Comparison of ENCODE assay signal across 15 cellular contexts in the genomic region with DNA sequence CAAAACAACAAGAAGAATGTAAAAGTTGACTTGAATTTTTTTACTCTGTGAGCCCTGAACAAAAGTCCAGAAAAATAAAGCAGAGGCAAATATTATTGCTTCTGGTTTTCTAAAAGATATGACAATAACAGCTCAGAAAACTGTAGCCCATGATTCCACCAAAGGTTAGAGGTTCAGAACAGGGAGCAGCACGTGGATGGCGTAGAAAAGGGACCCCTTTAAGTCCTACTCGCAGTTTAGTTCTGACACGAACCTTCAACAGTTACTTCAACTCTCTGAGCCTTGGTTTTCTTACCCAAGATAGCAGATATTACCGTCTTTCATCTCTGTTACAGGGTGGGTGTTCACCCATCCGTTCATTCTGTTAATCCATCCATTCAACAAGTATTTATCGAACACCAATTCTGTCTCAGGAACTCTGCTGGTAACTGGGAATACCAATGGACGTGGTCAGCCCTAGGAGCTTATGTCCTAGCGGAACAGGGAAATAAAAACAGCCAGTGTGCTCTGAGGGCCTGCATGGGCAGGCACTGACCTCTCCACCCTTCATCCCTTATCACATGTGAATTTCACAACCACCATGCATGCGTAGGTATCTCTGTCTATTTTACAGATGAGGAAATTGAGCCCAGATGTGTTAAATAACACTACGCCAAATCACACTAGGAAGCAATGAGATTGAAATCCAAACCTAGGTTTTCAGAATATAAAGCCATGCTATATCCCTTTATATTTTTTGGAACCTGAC.
DNase-seq lines count a peak whose midpoint lies in the region; ATAC-seq and TF ChIP-seq lines count a peak whose summit lies in the region.
"Had no signal": no experiment of that assay in that cellular context is flagged by ENCODE, and none has a peak within 500 bp of the region (broad histone marks: within the 10 kb centered on the region; RNA-seq: fewer than 3 reads in every experiment).

No MANE protein-coding gene starts in this region.

- no peak overlapping the region for H2BK20ac ChIP-seq in IMR-90 (ENCODE audit: low read depth, low read length)

- H3K14ac ChIP-seq in IMR-90 (replicated peaks; ENCODE audit: low read depth, low read length) = peak overlapping the region; percentile 30; the same call in 1 of the 2 replicates

- CTCF ChIA-PET in IMR-90 (lab: Yijun Ruan, JAX) = no interaction called here

- ATAC-seq in IMR-90 (ENCODE audit: low read depth) (no peak), left lung (peak; percentile 35), GM18505 (IDR thresholded peaks at IDR 0.05; ENCODE audit: unreplicated experiment) (no peak)
- ATAC-seq: activated T-helper 17 cell treated with anti-CD3 and anti-CD28 coated beads, Interleukin-2, amount 50 U/mL, for 72 hours; effector memory CD8-positive, alpha-beta T cell had no signal

- no peak overlapping the region; the same call in 1 of the 2 replicates for H3K9ac ChIP-seq in IMR-90 (ENCODE audit: low read depth, low read length)
- H3K9ac ChIP-seq in skeletal muscle satellite cell (ENCODE audit: low read depth, low read length) = peak overlapping the region; percentile 71

- 59% methylated on average over 2 of the region's 11 CpGs; no CpG with 5 or more reads in 1 of the 2 experiments for WGBS in IMR-90 (ENCODE audit: extremely low coverage in 2 of 2, insufficient read length in 1 of 2), 2 experiments

- H3K4me1 ChIP-seq in IMR-90 (ENCODE audit: control insufficient read depth, insufficient read depth, low read length) (peaks cover 12% of the 10 kb centered on the region), left lung (peaks cover 0 to 5% of the 10 kb centered on the region in 2 donors), skeletal muscle satellite cell (ENCODE audit: control insufficient read depth, insufficient read depth, low read length) (peaks cover 24% of the 10 kb centered on the region)

- TF ChIP-seq RAD21 in IMR-90 (IDR thresholded peaks at IDR 0.05; ENCODE audit: low read length) = no peak

- H2BK120ac ChIP-seq in IMR-90 (ENCODE audit: low read depth, low read length) = peak overlapping the region; percentile 20; the same call in 1 of the 2 replicates

- H4K8ac ChIP-seq in IMR-90 (ENCODE audit: low read depth in 2 of 2, low read length in 2 of 2) = peak overlapping the region in 1 of 2 experiments; percentile 32; a peak in 2 of 4 replicates

- H3K18ac ChIP-seq in IMR-90 (ENCODE audit: low read depth, low read length) = peak overlapping the region; percentile 79

- H3K56ac ChIP-seq in IMR-90 (ENCODE audit: extremely low read depth, insufficient read depth, low read length) = no peak overlapping the region

- no peak overlapping the region for H2BK5ac ChIP-seq in IMR-90 (ENCODE audit: low read depth, low read length, poor library complexity, severe bottlenecking)

- dilution Hi-C loops in IMR-90 (cut with HindIII; ENCODE audit: low sequenced_read_pairs, unreplicated experiment) = no loop called here

- no peak overlapping the region for H3K4me3 ChIP-seq in IMR-90 (ENCODE audit: insufficient read depth, low read depth, low read length)
- no peak overlapping the region for H3K4me3 ChIP-seq in cardiac fibroblast (replicated peaks in 1 of 2; ENCODE audit: low read depth in 2 of 2, low read length in 2 of 2)
- no peak overlapping the region for H3K4me3 ChIP-seq in left lung
- peak overlapping the region; percentile 33 for H3K4me3 ChIP-seq in skeletal muscle satellite cell (ENCODE audit: low read length)
- H3K4me3 ChIP-seq: mucosa of descending colon had no signal

- no peak for TF ChIP-seq POLR2A in IMR-90 (IDR thresholded peaks at IDR 0.05; ENCODE audit: low read depth, low read length)
- TF ChIP-seq POLR2A in GM18505 (IDR thresholded peaks at IDR 0.05; ENCODE audit: borderline replicate concordance, extremely low read depth, insufficient read depth, insufficient read length) = no peak

- no peaks in the 10 kb centered on the region for H3K36me3 ChIP-seq in IMR-90 (ENCODE audit: control insufficient read depth, insufficient read depth, low read length)
- H3K36me3 ChIP-seq in left lung = no peaks in the 10 kb centered on the region
- H3K36me3 ChIP-seq in skeletal muscle satellite cell (ENCODE audit: insufficient read depth, low read length) = no peaks in the 10 kb centered on the region

- TF ChIP-seq CTCF in IMR-90 (conservative IDR thresholded peaks at IDR 0.05; ENCODE audit: low read depth, low read length) (no peak), cardiac fibroblast (IDR thresholded peaks at IDR 0.05; ENCODE audit: low read depth, low read length) (no peak), left lung (IDR thresholded peaks at IDR 0.05) (no peak)

- peak overlapping the region; percentile 14; the same call in 1 of the 2 replicates for H4K91ac ChIP-seq in IMR-90 (ENCODE audit: insufficient read depth, low read depth, low read length)

- no peak overlapping the region for H2AFZ ChIP-seq in IMR-90 (replicated peaks; ENCODE audit: low read length, poor library complexity)

- BruUV-seq in IMR-90 (replicated peaks; lab: Mats Ljungman, UMichigan) = no TSS peak

- H2AK5ac ChIP-seq in IMR-90 (ENCODE audit: low read depth, low read length) = peak overlapping the region; percentile 25; the same call in 1 of the 2 replicates

- no peaks in the 10 kb centered on the region for H4K20me1 ChIP-seq in IMR-90 (ENCODE audit: insufficient read depth, low read length)

- no peak overlapping the region for H3K23ac ChIP-seq in IMR-90 (ENCODE audit: low read depth, low read length)

- H4K5ac ChIP-seq in IMR-90 (ENCODE audit: low read depth, low read length) = peak overlapping the region; percentile 57

- H3K79me1 ChIP-seq in IMR-90 (ENCODE audit: low read depth in 1 of 2, low read length in 2 of 2) = no peaks in the 10 kb centered on the region

- H3K27me3 ChIP-seq in IMR-90 (ENCODE audit: control insufficient read depth, insufficient read depth, low read length) = peaks cover 2% of the 10 kb centered on the region; the same call in 1 of the 2 replicates
- H3K27me3 ChIP-seq in left lung = no peaks in the 10 kb centered on the region
- H3K27me3 ChIP-seq in skeletal muscle satellite cell (ENCODE audit: control insufficient read depth, insufficient read depth, low read length) = no peaks in the 10 kb centered on the region

- H3K27ac ChIP-seq in IMR-90 (ENCODE audit: insufficient read depth, low read length) (peak overlapping the region; percentile 55; the same call in 1 of the 2 replicates), left lung (peak overlapping the region in 1 of 2 donors; percentile 60)

- intact Hi-C loops in IMR-90 (cut with micrococcal nuclease) = loop anchor here (10.0 kb wide), 1 partner anchor 158 kb away; no protein-coding TSS in a partner anchor
- intact Hi-C loops in left lung (cut with DNase I) = no loop called here

- no peak overlapping the region for H2AK9ac ChIP-seq in IMR-90 (replicated peaks; ENCODE audit: low read depth, low read length, poor library complexity)

- no peak for DNase-seq in IMR-90
- DNase-seq in cardiac fibroblast (ENCODE audit: low read depth in 2 of 2) = peak; percentile 37 to 41
- no peak for DNase-seq in left lung
- no peak for DNase-seq in NCI-H1105 (lab: John Stamatoyannopoulos, UW)
- no peak for DNase-seq in NCI-H1048 (lab: John Stamatoyannopoulos, UW)
- DNase-seq in NCI-H510A (lab: John Stamatoyannopoulos, UW) = no peak
- DNase-seq: activated CD4-positive, alpha-beta memory T cell treated with anti-CD3 and anti-CD28 coated beads, Interleukin-2, amount 10 ng/mL, durations not matched to agents 7 days and 5 days; Calu3; effector memory CD8-positive, alpha-beta T cell; stimulated activated CD4-positive, alpha-beta T cell treated with anti-CD3 and anti-CD28 coated beads, Interleukin-2, amount 100 ng/mL, for 24 hours; trophoblast cell had no signal

- peak overlapping the region; percentile 46 for H3K4ac ChIP-seq in IMR-90 (ENCODE audit: low read depth, low read length)

- in situ Hi-C loops in IMR-90 (cut with MboI; ENCODE audit: low sequenced_read_pairs) = no loop called here

- H2BK15ac ChIP-seq in IMR-90 (ENCODE audit: low read depth, low read length) = peak overlapping the region; percentile 42; the same call in 1 of the 3 replicates

- H3K9me3 ChIP-seq in IMR-90 (ENCODE audit: control insufficient read depth, insufficient read depth, low read length) = no peaks in the 10 kb centered on the region
- no peaks in the 10 kb centered on the region for H3K9me3 ChIP-seq in left lung
- no peaks in the 10 kb centered on the region for H3K9me3 ChIP-seq in skeletal muscle satellite cell (replicated peaks; ENCODE audit: low read length)
- H3K9me3 ChIP-seq: mucosa of descending colon had no signal

- peaks cover 8% of the 10 kb centered on the region; the same call in 1 of the 2 replicates for H3K9me1 ChIP-seq in IMR-90 (ENCODE audit: insufficient read depth, low read length)

- POLR2A ChIA-PET in IMR-90 (lab: Charles Lee; ENCODE audit: unreplicated experiment) = no interaction called here

- H3K4me2 ChIP-seq in IMR-90 (ENCODE audit: low read depth, low read length) = peak overlapping the region; percentile 58
- peak overlapping the region; percentile 65 for H3K4me2 ChIP-seq in skeletal muscle satellite cell (ENCODE audit: low read length)

TF ChIP-seq in IMR-90, 13 proteins besides CTCF, POLR2A, EP300 and RAD21:
- TF ChIP-seq, protein P1, sequence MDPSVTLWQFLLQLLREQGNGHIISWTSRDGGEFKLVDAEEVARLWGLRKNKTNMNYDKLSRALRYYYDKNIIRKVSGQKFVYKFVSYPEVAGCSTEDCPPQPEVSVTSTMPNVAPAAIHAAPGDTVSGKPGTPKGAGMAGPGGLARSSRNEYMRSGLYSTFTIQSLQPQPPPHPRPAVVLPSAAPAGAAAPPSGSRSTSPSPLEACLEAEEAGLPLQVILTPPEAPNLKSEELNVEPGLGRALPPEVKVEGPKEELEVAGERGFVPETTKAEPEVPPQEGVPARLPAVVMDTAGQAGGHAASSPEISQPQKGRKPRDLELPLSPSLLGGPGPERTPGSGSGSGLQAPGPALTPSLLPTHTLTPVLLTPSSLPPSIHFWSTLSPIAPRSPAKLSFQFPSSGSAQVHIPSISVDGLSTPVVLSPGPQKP (IDR thresholded peaks at IDR 0.05; ENCODE audit: borderline replicate concordance, low read depth, low read length) = no peak
- TF ChIP-seq CEBPB (IDR thresholded peaks at IDR 0.05; ENCODE audit: low read depth, low read length) = no peak
- TF ChIP-seq SMC3 (IDR thresholded peaks at IDR 0.05; ENCODE audit: low read depth, low read length) = no peak
- TF ChIP-seq BHLHE40 (IDR thresholded peaks at IDR 0.05; ENCODE audit: low read depth, low read length) = no peak

Comparison
In these comparisons a context has a peak if more than half of its experiments do, and no peak if none do; other contexts are left out.
1. DNase-seq: peak in cardiac fibroblast (2 of 2); none in IMR-90 (single experiment), left lung (0 of 2), NCI-H1105 (single experiment), NCI-H1048 (single experiment) and NCI-H510A (single experiment).